Comparison of ENCODE assay signal across 12 cellular contexts in the genomic region with DNA sequence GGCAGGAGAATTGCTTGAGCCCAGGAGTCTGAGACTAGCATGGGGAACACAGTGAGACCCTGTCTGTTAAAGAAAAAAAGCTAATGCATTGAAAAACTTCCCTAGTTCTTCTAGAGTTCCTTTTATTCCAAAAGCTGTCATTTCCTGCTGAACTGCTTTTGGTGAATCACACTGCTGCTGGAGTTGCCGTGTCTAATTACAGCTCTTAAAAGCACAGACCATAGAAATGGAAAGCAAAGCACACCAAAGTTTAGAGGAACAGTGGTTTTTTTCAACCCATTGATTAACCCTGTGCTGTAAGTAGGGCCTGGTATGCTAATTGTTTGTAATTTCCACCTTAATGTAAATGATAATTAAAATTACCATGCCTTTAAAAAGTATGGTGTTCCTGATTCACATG. TPM values are rescaled to one million over a fixed set of nuclear protein-coding genes. Genes with fewer than 3 reads are reported as not detected.
DNase-seq lines count a peak whose midpoint lies in the region; ATAC-seq, FAIRE-seq and TF ChIP-seq lines count a peak whose summit lies in the region.
"Had no signal": no experiment of that assay in that cellular context is flagged by ENCODE, and none has a peak within 500 bp of the region (broad histone marks: within the 10 kb centered on the region; RNA-seq: fewer than 3 reads in every experiment).

No MANE protein-coding gene starts in this region.

- no peak for TF ChIP-seq EP300 in HepG2 (IDR thresholded peaks at IDR 0.05; ENCODE audit: low read depth in 2 of 2, low read length in 2 of 2)
- TF ChIP-seq EP300 in HepG2 (CRISPR knock-in tag; IDR thresholded peaks at IDR 0.05; ENCODE audit: borderline replicate concordance), result no peak

- H3K79me2 ChIP-seq in HepG2 (ENCODE audit: insufficient read depth, low read length), result no peaks in the 10 kb centered on the region

- H3K27me3 Mint-ChIP-seq in brain, result no peaks in the 10 kb centered on the region
- H3K27me3 Mint-ChIP-seq: B cell; dendritic cell treated with granulocyte-macrophage colony-stimulating factor and Interleukin-4, amounts not matched to agents 40 ng/mL and 50 ng/mL, for 4 days had no signal

- H3K9me3 Mint-ChIP-seq in brain, result peaks cover 0 to 12% (median 0%) of the 10 kb centered on the region in 5 experiments
- H3K9me3 Mint-ChIP-seq: dendritic cell treated with granulocyte-macrophage colony-stimulating factor and Interleukin-4, amounts not matched to agents 40 ng/mL and 50 ng/mL, for 4 days had no signal

- H3K27me3 ChIP-seq in right lobe of liver, result no peaks in the 10 kb centered on the region
- no peaks in the 10 kb centered on the region for H3K27me3 ChIP-seq in HepG2 (ENCODE audit: control insufficient read depth in 1 of 2, insufficient read depth in 2 of 2, low read length in 2 of 2)
- H3K27me3 ChIP-seq in iPS-20b (ENCODE audit: insufficient read depth, low read length), result no peaks in the 10 kb centered on the region
- no peaks in the 10 kb centered on the region for H3K27me3 ChIP-seq in aorta (ENCODE audit: control insufficient read depth in 1 of 2, insufficient read depth in 2 of 2, low read length in 1 of 2)

- ATAC-seq in right lobe of liver (peak in 3 of 4 donors; percentile 43 to 65 (median 44)), HepG2 (no peak), aorta (ENCODE audit: low FRiP score) (peak; percentile 63), GM18867 (IDR thresholded peaks at IDR 0.05; ENCODE audit: unreplicated experiment) (no peak)

- 33% methylated on average over 1 of the region's 1 CpG for WGBS in right lobe of liver (ENCODE audit: insufficient coverage, low coverage, low lambda C conversion rate, missing lambda C conversion rate)
- 93% methylated on average over 1 of the region's 1 CpG for WGBS in HepG2 (ENCODE audit: low lambda C conversion rate)
- WGBS in aorta, 2 donors, result 2 to 3% methylated on average over 1 of the region's 1 CpG

- no peak overlapping the region for H2AFZ ChIP-seq in HepG2 (ENCODE audit: low read length)

- H3K4me2 ChIP-seq in HepG2 (ENCODE audit: low read depth, low read length), result no peak overlapping the region

- CTCF ChIA-PET in HepG2 (lab: Yijun Ruan, JAX; ENCODE audit: low intra/inter-chr PET ratio, low total read pairs), result no interaction called here

- DNase-seq in right lobe of liver (no peak), HepG2 (ENCODE audit: low spot score) (no peak), aorta (no peak), SKM-1 treated with dmso at 0.1 percent for 144 hours (lab: John Stamatoyannopoulos, UW; ENCODE audit: unreplicated experiment) (no peak)
- DNase-seq in activated effector memory CD4-positive, alpha-beta T cell treated with Interleukin-2 at 50 U/mL for 16 hours, result no peak
- DNase-seq: activated CD8-positive, alpha-beta memory T cell treated with anti-CD3 and anti-CD28 coated beads for 24 hours; SHP77 had no signal

- H3K27ac Mint-ChIP-seq in brain, result peak overlapping the region; percentile 49 to 89 (median 84)
- H3K27ac Mint-ChIP-seq: B cell; dendritic cell treated with granulocyte-macrophage colony-stimulating factor and Interleukin-4, amounts not matched to agents 40 ng/mL and 50 ng/mL, for 4 days had no signal

- in situ Hi-C loops in HepG2 (cut with HindIII; ENCODE audit: extremely low pct_ligation_motif_present, low pct_unique_long_range_greater_than_20kb), result no loop called here

- POLR2A ChIA-PET in HepG2 (lab: Yijun Ruan, JAX), result no interaction called here

- TF ChIP-seq CTCF in right lobe of liver (IDR thresholded peaks at IDR 0.05) (no peak), HepG2 (CRISPR knock-in tag; IDR thresholded peaks at IDR 0.05) (no peak), brain (conservative IDR thresholded peaks at IDR 0.05) (no peak)

- H3K36me3 Mint-ChIP-seq in brain, result peaks cover 94% of the 10 kb centered on the region

- intact Hi-C loops in right lobe of liver (cut with DNase I), result no loop called here
- intact Hi-C loops in HepG2 (cut with micrococcal nuclease; ENCODE audit: unreplicated experiment), result no loop called here
- intact Hi-C loops in aorta (cut with DNase I), result loop anchor here in 1 of 2 donors (5.0 kb wide), 1 partner anchor 50 kb away; no protein-coding TSS in a partner anchor

- H3K4me3 ChIP-seq in right lobe of liver (no peak overlapping the region), HepG2 (replicated peaks in 1 of 3; ENCODE audit: insufficient read depth in 1 of 3, low read depth in 2 of 3, low read length in 3 of 3) (no peak overlapping the region), iPS-20b (ENCODE audit: low read length) (peak overlapping the region; percentile 35), aorta (ENCODE audit: low read length in 2 of 2) (no peak overlapping the region)

- H3K36me3 ChIP-seq in right lobe of liver (peaks cover 0 to 4% (median 1%) of the 10 kb centered on the region in 4 donors), HepG2 (replicated peaks in 1 of 2; ENCODE audit: control insufficient read depth in 1 of 2, insufficient read depth in 2 of 2, low read length in 2 of 2) (peaks cover 6 to 45% of the 10 kb centered on the region in 2 experiments; a peak in 3 of 5 replicates), iPS-20b (ENCODE audit: insufficient read depth, low read depth, low read length) (peaks cover 43% of the 10 kb centered on the region), aorta (ENCODE audit: control insufficient read depth in 1 of 2, insufficient read depth in 2 of 2, low read length in 1 of 2) (peaks cover 6 to 9% of the 10 kb centered on the region in 2 donors)

- no peaks in the 10 kb centered on the region for H3K9me3 ChIP-seq in right lobe of liver
- no peaks in the 10 kb centered on the region for H3K9me3 ChIP-seq in HepG2 (ENCODE audit: low read length)
- no peaks in the 10 kb centered on the region for H3K9me3 ChIP-seq in iPS-20b (ENCODE audit: insufficient read depth, low read depth, low read length)
- H3K9me3 ChIP-seq in aorta (ENCODE audit: control insufficient read depth, low read length), result no peaks in the 10 kb centered on the region

- no peak for TF ChIP-seq RAD21 in HepG2 (CRISPR knock-in tag; IDR thresholded peaks at IDR 0.05)

- H3K4me1 Mint-ChIP-seq in brain, result peaks cover 87% of the 10 kb centered on the region
- H3K4me1 Mint-ChIP-seq: B cell had no signal

- no peak for TF ChIP-seq POLR2A in right lobe of liver (IDR thresholded peaks at IDR 0.05)
- TF ChIP-seq POLR2A in HepG2 (IDR thresholded peaks at IDR 0.05; ENCODE audit: insufficient read depth in 1 of 2, low read depth in 2 of 2, low read length in 2 of 2), result no peak

- no TSS peak for BruUV-seq in HepG2 (replicated peaks; lab: Mats Ljungman, UMichigan)

- H3K4me1 ChIP-seq in right lobe of liver (no peaks in the 10 kb centered on the region), HepG2 (ENCODE audit: insufficient read depth, low read length) (no peaks in the 10 kb centered on the region), iPS-20b (ENCODE audit: insufficient read depth, low read length) (peaks cover 57% of the 10 kb centered on the region), aorta (ENCODE audit: control insufficient read depth in 1 of 2, insufficient read depth in 2 of 2, low read length in 2 of 2) (peaks cover 0 to 6% of the 10 kb centered on the region in 2 donors)

- peak overlapping the region in 1 of 3 donors; percentile 24 for H3K27ac ChIP-seq in right lobe of liver
- no peak overlapping the region for H3K27ac ChIP-seq in HepG2 (ENCODE audit: extremely low read length, insufficient read depth, low read length)
- H3K27ac ChIP-seq in iPS-20b (ENCODE audit: low read length), result peak overlapping the region; percentile 16
- H3K27ac ChIP-seq in aorta (ENCODE audit: low read depth in 1 of 2, low read length in 2 of 2), result peak overlapping the region in 1 of 2 donors; percentile 22

- no peaks in the 10 kb centered on the region for H4K20me1 ChIP-seq in HepG2 (ENCODE audit: insufficient read depth, low read length)

- H3K9ac ChIP-seq in HepG2 (ENCODE audit: insufficient read depth, low read depth, low read length) (no peak overlapping the region), iPS-20b (ENCODE audit: low read depth, low read length) (peak overlapping the region; percentile 22; the same call in 1 of the 2 replicates)

- FAIRE-seq in HepG2 (lab: Jason Lieb, UNC), result no peak

- peak overlapping the region in 1 of 5 experiments; percentile 37 for H3K4me3 Mint-ChIP-seq in brain
- H3K4me3 Mint-ChIP-seq: B cell; dendritic cell treated with granulocyte-macrophage colony-stimulating factor and Interleukin-4, amounts not matched to agents 40 ng/mL and 50 ng/mL, for 4 days had no signal

RNA-seq across cellular contexts. Expression of gene SEPTIN11, which starts 52.4 kb away (rescaled TPM):
- total RNA-seq in right lobe of liver (100 to 1,000 TPM in 1 of 6 experiments, 10 to 100 TPM in 5; 33.4 to 116 (median 41.8) TPM), HepG2 (2016; rRNA removed; fragmentation: Illumina TruSeq; extraction: Trizol) (47.3 and 87.4 TPM in 2 replicates), aorta (100 to 1,000 TPM in 1 of 2 donors, 10 to 100 TPM in 1; 86.1 to 120 TPM)
- total RNA-seq in HepG2 (2016; cell fraction: cytosol; rRNA removed; fragmentation: Illumina TruSeq; extraction: Trizol; ENCODE audit: low read depth), result 10.8 TPM in 2 replicates
- total RNA-seq in HepG2 (2016; cell fraction: insoluble cytoplasmic fraction; rRNA removed; fragmentation: Illumina TruSeq; extraction: Trizol), result 49.8 and 80.6 TPM in 2 replicates
- total RNA-seq in HepG2 (2016; cell fraction: membrane; rRNA removed; fragmentation: Illumina TruSeq; extraction: Trizol), result 19.7 and 19.9 TPM in 2 replicates
- 41.4 and 41.7 TPM in 2 replicates for total RNA-seq in HepG2 (2016; cell fraction: nucleus; rRNA removed; fragmentation: Illumina TruSeq; extraction: Trizol)
- polyA plus RNA-seq in HepG2 (2011; rRNA removed) (19.8 and 28.9 TPM in 2 replicates), brain (ENCODE audit: insufficient read depth, low read depth, low replicate concordance) (35.8 TPM), aorta (100 to 1,000 TPM in 1 of 2 donors, 10 to 100 TPM in 1; 39.6 to 110 TPM)
- polyA plus RNA-seq in HepG2 (2011; cell fraction: cytosol; rRNA removed), result 13.4 and 18.3 TPM in 2 replicates
- 6.3 and 10.6 TPM in 2 replicates for polyA plus RNA-seq in HepG2 (2011; cell fraction: nucleus; rRNA removed)
- polyA plus RNA-seq in HepG2 (2012), result 17.3 and 20.0 TPM in 2 replicates
- polyA plus RNA-seq in HepG2 (2016; cell fraction: cytosol; fragmentation: Illumina TruSeq; extraction: Trizol; ENCODE audit: low read depth), result 1.9 and 2.0 TPM in 2 replicates
- polyA plus RNA-seq in HepG2 (2016; cell fraction: insoluble cytoplasmic fraction; fragmentation: Illumina TruSeq; extraction: Trizol; ENCODE audit: low read depth), result 70.5 and 72.1 TPM in 2 replicates
- 6.4 and 8.0 TPM in 2 replicates for polyA plus RNA-seq in HepG2 (2016; cell fraction: membrane; fragmentation: Illumina TruSeq; extraction: Trizol; ENCODE audit: low read depth)
- 29.0 and 42.3 TPM in 2 replicates for polyA plus RNA-seq in HepG2 (2016; cell fraction: nucleus; fragmentation: Illumina TruSeq; extraction: Trizol; ENCODE audit: insufficient read depth, low read depth)
- polyA minus RNA-seq in HepG2 (2011; rRNA and poly(A)+ RNA removed; ENCODE audit: low replicate concordance), result 5.8 and 22.8 TPM in 2 replicates
- 26.1 and 31.4 TPM in 2 replicates for polyA minus RNA-seq in HepG2 (2011; cell fraction: cytosol; rRNA and poly(A)+ RNA removed)
- 51.4 and 52.1 TPM in 2 replicates for polyA minus RNA-seq in HepG2 (2011; cell fraction: nucleus; rRNA and poly(A)+ RNA removed)

Comparison
In these comparisons a context has a peak if more than half of its experiments do, and no peak if none do; other contexts are left out.
1. ATAC-seq: peak in right lobe of liver (3 of 4) and aorta (single experiment); none in HepG2 (single experiment) and GM18867 (single experiment).